Comparison of ENCODE assay signal across 11 cellular contexts in the genomic region with DNA sequence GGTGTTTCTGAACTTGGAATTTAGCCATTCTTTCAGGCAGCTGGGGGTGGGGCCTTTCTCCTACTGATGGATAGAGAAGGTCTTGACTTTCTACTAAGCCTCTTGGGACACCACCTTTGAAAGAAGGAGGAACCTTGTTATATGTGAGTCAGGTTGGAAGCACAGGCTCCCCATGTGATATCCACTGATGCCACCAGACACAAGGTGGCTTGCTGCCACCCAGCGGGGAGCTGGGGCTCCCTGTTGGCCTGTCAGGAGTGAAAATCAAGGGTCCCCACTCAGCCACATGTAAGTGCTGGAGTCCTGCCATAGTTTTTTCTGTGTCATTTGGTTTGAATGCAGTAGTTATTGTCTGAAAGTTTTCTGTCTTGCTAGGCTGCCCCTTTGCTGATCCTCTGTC.
A peak's percentile ranks its signal among the peaks of the same experiment; 100 is the strongest.
DNase-seq lines count a peak whose midpoint lies in the region; ATAC-seq and TF ChIP-seq lines count a peak whose summit lies in the region.
"Had no signal": no experiment of that assay in that cellular context is flagged by ENCODE, and none has a peak within 500 bp of the region (broad histone marks: within the 10 kb centered on the region; RNA-seq: fewer than 3 reads in every experiment).

No MANE protein-coding gene starts in this region.

- no peak overlapping the region for H3K4me3 Mint-ChIP-seq in Calu3 (ENCODE audit: low read depth, unreplicated experiment)
- H3K4me3 Mint-ChIP-seq in CD4-positive, alpha-beta T cell: no peak overlapping the region
- H3K4me3 Mint-ChIP-seq in natural killer cell treated with Interleukin-12 subunit alpha and Interleukin-12 subunit beta and Interleukin-15 and Interleukin-18, amount 100 ng/mL, for 72 hours: no peak overlapping the region
- H3K4me3 Mint-ChIP-seq: brain had no signal

- TF ChIP-seq POLR2A in esophagus muscularis mucosa (IDR thresholded peaks at IDR 0.05; ENCODE audit: low read depth): no peak

- WGBS in esophagus muscularis mucosa: 86% methylated on average over 1 of the region's 1 CpG

- CTCF ChIA-PET in Calu3 (lab: Charles Lee): interaction anchor here (0.7 kb wide), 1 partner anchor 761 kb away, joined by 5 read pairs; no protein-coding TSS in a partner anchor
- CTCF ChIA-PET in CD4-positive, alpha-beta T cell (lab: Charles Lee): no interaction called here

- DNase-seq in Calu3 (peak; percentile 56), OCI-M1 (lab: John Stamatoyannopoulos, UW) (peak; percentile 45), esophagus muscularis mucosa (ENCODE audit: extremely low spot score) (peak; percentile 68), inferior parietal cortex (ENCODE audit: extremely low spot score) (no peak)
- no peak for DNase-seq in CD4-positive, alpha-beta T cell
- DNase-seq in natural killer cell treated with Interleukin-12 subunit alpha and Interleukin-12 subunit beta and Interleukin-15 and Interleukin-18, amount 100 ng/mL, for 72 hours (ENCODE audit: low spot score): no peak
- DNase-seq: COR-L47, NCI-H1694 treated with DMSO at 0.1 percent for 48 hours had no signal

- H3K9me3 Mint-ChIP-seq in Calu3 (ENCODE audit: low read depth, unreplicated experiment): no peaks in the 10 kb centered on the region
- H3K9me3 Mint-ChIP-seq in CD4-positive, alpha-beta T cell: peaks cover 2% of the 10 kb centered on the region
- H3K9me3 Mint-ChIP-seq in natural killer cell treated with Interleukin-12 subunit alpha and Interleukin-12 subunit beta and Interleukin-15 and Interleukin-18, amount 100 ng/mL, for 72 hours: no peaks in the 10 kb centered on the region

- no peaks in the 10 kb centered on the region for H3K36me3 Mint-ChIP-seq in Calu3 (ENCODE audit: insufficient read depth, unreplicated experiment)
- no peaks in the 10 kb centered on the region for H3K36me3 Mint-ChIP-seq in CD4-positive, alpha-beta T cell (ENCODE audit: low read depth)
- no peaks in the 10 kb centered on the region for H3K36me3 Mint-ChIP-seq in natural killer cell treated with Interleukin-12 subunit alpha and Interleukin-12 subunit beta and Interleukin-15 and Interleukin-18, amount 100 ng/mL, for 72 hours
- H3K36me3 Mint-ChIP-seq: brain had no signal

- no peak for TF ChIP-seq EP300 in esophagus muscularis mucosa (IDR thresholded peaks at IDR 0.05)

- POLR2A ChIA-PET in CD4-positive, alpha-beta T cell (lab: Charles Lee): no interaction called here

- TF ChIP-seq CTCF in Calu3 (IDR thresholded peaks at IDR 0.05; ENCODE audit: unreplicated experiment) (peak; percentile 31), esophagus muscularis mucosa (IDR thresholded peaks at IDR 0.05) (no peak)
- no peak for TF ChIP-seq CTCF in CD4-positive, alpha-beta T cell (IDR thresholded peaks at IDR 0.05)

- H3K27ac Mint-ChIP-seq in Calu3 (ENCODE audit: unreplicated experiment): no peak overlapping the region
- no peak overlapping the region for H3K27ac Mint-ChIP-seq in CD4-positive, alpha-beta T cell
- no peak overlapping the region for H3K27ac Mint-ChIP-seq in natural killer cell treated with Interleukin-12 subunit alpha and Interleukin-12 subunit beta and Interleukin-15 and Interleukin-18, amount 100 ng/mL, for 72 hours
- H3K27ac Mint-ChIP-seq: brain had no signal

- peaks cover 28% of the 10 kb centered on the region for H3K27me3 Mint-ChIP-seq in Calu3 (ENCODE audit: unreplicated experiment)
- peaks cover 63% of the 10 kb centered on the region for H3K27me3 Mint-ChIP-seq in CD4-positive, alpha-beta T cell
- peaks cover 24 to 56% of the 10 kb centered on the region in 2 donors for H3K27me3 Mint-ChIP-seq in natural killer cell treated with Interleukin-12 subunit alpha and Interleukin-12 subunit beta and Interleukin-15 and Interleukin-18, amount 100 ng/mL, for 72 hours

- no peaks in the 10 kb centered on the region for H3K9me3 ChIP-seq in esophagus muscularis mucosa
- H3K9me3 ChIP-seq in CD4-positive, alpha-beta T cell (ENCODE audit: control insufficient read depth, low read length): no peaks in the 10 kb centered on the region

- no peaks in the 10 kb centered on the region for H3K4me1 Mint-ChIP-seq in Calu3 (ENCODE audit: low read depth, unreplicated experiment)
- no peaks in the 10 kb centered on the region for H3K4me1 Mint-ChIP-seq in CD4-positive, alpha-beta T cell (ENCODE audit: low read depth)
- H3K4me1 Mint-ChIP-seq in natural killer cell treated with Interleukin-12 subunit alpha and Interleukin-12 subunit beta and Interleukin-15 and Interleukin-18, amount 100 ng/mL, for 72 hours (ENCODE audit: low read depth in 2 of 2): no peaks in the 10 kb centered on the region

- H3K27me3 ChIP-seq in esophagus muscularis mucosa: no peaks in the 10 kb centered on the region
- H3K27me3 ChIP-seq in CD4-positive, alpha-beta T cell (ENCODE audit: control insufficient read depth, insufficient read depth, low read length): peaks cover 26% of the 10 kb centered on the region

- no peak overlapping the region for H3K27ac ChIP-seq in esophagus muscularis mucosa (replicated peaks in 1 of 4)
- no peak overlapping the region for H3K27ac ChIP-seq in CD4-positive, alpha-beta T cell (ENCODE audit: low read depth, low read length)

- ATAC-seq in GM21529 (IDR thresholded peaks at IDR 0.05; ENCODE audit: unreplicated experiment) (peak; percentile 69), GM18517 (IDR thresholded peaks at IDR 0.05; ENCODE audit: unreplicated experiment) (no peak)
- ATAC-seq in CD4-positive, alpha-beta T cell (ENCODE audit: poor library complexity): no peak
- no peak for ATAC-seq in natural killer cell treated with Interleukin-12 subunit alpha and Interleukin-12 subunit beta and Interleukin-15 and Interleukin-18, amount 100 ng/mL, for 72 hours

- BruUV-seq in Calu3 (replicated peaks; lab: Mats Ljungman, UMichigan): no TSS peak

- no peaks in the 10 kb centered on the region for H3K36me3 ChIP-seq in esophagus muscularis mucosa

- no peak overlapping the region for H3K4me3 ChIP-seq in esophagus muscularis mucosa

- H3K4me1 ChIP-seq in esophagus muscularis mucosa: no peaks in the 10 kb centered on the region

- intact Hi-C loops in Calu3 (cut with micrococcal nuclease; ENCODE audit: unreplicated experiment): loop anchor here (1.0 to 10.0 kb wide), 2 partner anchors 641 to 761 kb away; no protein-coding TSS in a partner anchor
- intact Hi-C loops in esophagus muscularis mucosa (cut with DNase I): no loop called here
- intact Hi-C loops in CD4-positive, alpha-beta T cell (cut with DNase I, micrococcal nuclease): no loop called here

Comparison
In these comparisons a context has a peak if more than half of its experiments do, and no peak if none do; other contexts are left out.
1. DNase-seq: peak in Calu3 (single experiment), OCI-M1 (single experiment) and esophagus muscularis mucosa (single experiment); none in CD4-positive, alpha-beta T cell (0 of 10), natural killer cell treated with Interleukin-12 subunit alpha and Interleukin-12 subunit beta and Interleukin-15 and Interleukin-18, amount 100 ng/mL, for 72 hours (single experiment) and inferior parietal cortex (single experiment).